Comparison of ENCODE assay signal across 26 cellular contexts in genomic region chr10:75063461-75064230, GRCh38. TPM values are rescaled to one million over a fixed set of nuclear protein-coding genes. Genes with fewer than 3 reads are reported as not detected.
DNase-seq lines count a peak whose midpoint lies in the region; ATAC-seq, FAIRE-seq and TF ChIP-seq lines count a peak whose summit lies in the region.
"Had no signal": no experiment of that assay in that cellular context is flagged by ENCODE, and none has a peak within 500 bp of the region (broad histone marks: within the 10 kb centered on the region; RNA-seq: fewer than 3 reads in every experiment).

No MANE protein-coding gene starts in this region.

- H3K9me1 ChIP-seq in K562 (ENCODE audit: control insufficient read depth, insufficient read depth, low read length) = no peaks in the 10 kb centered on the region

- in situ Hi-C loops in K562 (cut with MboI) = no loop called here

- H3K9me3 Mint-ChIP-seq in neural crest cell = no peaks in the 10 kb centered on the region
- H3K9me3 Mint-ChIP-seq: CD14-positive monocyte; CD4-positive, alpha-beta T cell had no signal

- H3K27me3 ChIP-seq in K562 (ENCODE audit: control insufficient read depth in 2 of 2, insufficient read depth in 2 of 2, low read length in 2 of 2) = no peaks in the 10 kb centered on the region
- H3K27me3 ChIP-seq in psoas muscle (ENCODE audit: insufficient read depth in 3 of 3, low read length in 2 of 3) = no peaks in the 10 kb centered on the region
- H3K27me3 ChIP-seq in heart right ventricle = no peaks in the 10 kb centered on the region
- H3K27me3 ChIP-seq: BE2C; BLaER1 treated with 17β-estradiol and CSF1 and Interleukin-3, amounts not matched to agents 10 nM and 100 nM had no signal

- FAIRE-seq in K562 (lab: Jason Lieb, UNC) = no peak
- FAIRE-seq: A549, D721Med, GM12878, GM19239, H1 had no signal

- H3K4me1 ChIP-seq in K562 (replicated peaks in 1 of 2; ENCODE audit: control insufficient read depth in 2 of 2, insufficient read depth in 2 of 2, low read length in 2 of 2) = peaks cover 0 to 3% of the 10 kb centered on the region in 2 experiments; a peak in 1 of 5 replicates
- H3K4me1 ChIP-seq in psoas muscle = peaks cover 13% of the 10 kb centered on the region
- peaks cover 0 to 9% (median 0%) of the 10 kb centered on the region in 9 donors for H3K4me1 ChIP-seq in heart right ventricle
- H3K4me1 ChIP-seq: A549, BE2C had no signal

- H3K36me3 ChIP-seq in K562 (ENCODE audit: control insufficient read depth, insufficient read depth, low read length) = no peaks in the 10 kb centered on the region
- no peaks in the 10 kb centered on the region for H3K36me3 ChIP-seq in psoas muscle (ENCODE audit: insufficient read depth in 1 of 2, low read depth in 1 of 2)
- no peaks in the 10 kb centered on the region for H3K36me3 ChIP-seq in heart right ventricle
- H3K36me3 ChIP-seq: BE2C; BLaER1 treated with 17β-estradiol and CSF1 and Interleukin-3, amounts not matched to agents 10 nM and 100 nM had no signal

- TF ChIP-seq POLR2A in K562 (conservative IDR thresholded peaks at IDR 0.05) = no peak

- H4K20me1 ChIP-seq in K562 (replicated peaks; ENCODE audit: control insufficient read depth, insufficient read depth, low read length) = no peaks in the 10 kb centered on the region
- H4K20me1 ChIP-seq: BLaER1 treated with 17β-estradiol and CSF1 and Interleukin-3, amounts not matched to agents 10 nM and 100 nM had no signal

- no peaks in the 10 kb centered on the region for H3K79me2 ChIP-seq in K562 (ENCODE audit: control insufficient read depth, insufficient read depth, low read length)

- no peak overlapping the region for H3K27ac ChIP-seq in K562 (ENCODE audit: extremely low read depth, low read depth, low read length)
- peak overlapping the region; percentile 59 for H3K27ac ChIP-seq in psoas muscle
- H3K27ac ChIP-seq in heart right ventricle = no peak overlapping the region
- H3K27ac ChIP-seq: A549 had no signal

- BruUV-seq in K562 (replicated peaks; lab: Mats Ljungman, UMichigan) = no TSS peak

- peak overlapping the region; percentile 71 for H3K27ac Mint-ChIP-seq in neural crest cell (ENCODE audit: unreplicated experiment)
- H3K27ac Mint-ChIP-seq: CD14-positive monocyte; CD4-positive, alpha-beta T cell; CD8-positive, alpha-beta memory T cell had no signal

- CTCF ChIA-PET in K562 (lab: Yijun Ruan, JAX; ENCODE audit: low intra/inter-chr PET ratio) = no interaction called here

- DNase-seq in K562 (ENCODE audit: extremely low read depth in 1 of 4, low spot score in 3 of 4) (no peak), neural crest cell (ENCODE audit: low read depth, low spot score) (no peak), psoas muscle (no peak), head of caudate nucleus (no peak), heart right ventricle (no peak)
- DNase-seq in activated effector memory CD4-positive, alpha-beta T cell treated with anti-CD3 and anti-CD28 coated beads, Interleukin-2, amount 50 U/mL, for 16 hours = no peak
- DNase-seq: 8988T; ACHN; AML-193; BE2C; CD4-positive, alpha-beta T cell; CD8-positive, alpha-beta memory T cell; DMS 273 treated with DMSO at 0.1 percent for 48 hours; DMS79; EL; GDM1; GM23248; H7; HCEC 1CT had no signal

- ATAC-seq in K562 (peak; percentile 17; the same call in 1 of the 3 replicates), psoas muscle (no peak), heart right ventricle (no peak)
- ATAC-seq: A549, GM12878 had no signal

- H3K9me3 ChIP-seq in K562 (replicated peaks; ENCODE audit: control insufficient read depth, insufficient read depth, low read depth, low read length) (no peaks in the 10 kb centered on the region), psoas muscle (no peaks in the 10 kb centered on the region), heart right ventricle (no peaks in the 10 kb centered on the region)
- H3K9me3 ChIP-seq: A549; BE2C; BLaER1 treated with 17β-estradiol and CSF1 and Interleukin-3, amounts not matched to agents 10 nM and 100 nM had no signal

- no peak overlapping the region for H3K4me2 ChIP-seq in K562 (ENCODE audit: insufficient read depth, low read length)
- H3K4me2 ChIP-seq: A549 had no signal

- no peak for TF ChIP-seq EP300 in K562 (IDR thresholded peaks at IDR 0.05; ENCODE audit: low read length)

- no peaks in the 10 kb centered on the region for H3K27me3 Mint-ChIP-seq in neural crest cell (ENCODE audit: low read depth)
- H3K27me3 Mint-ChIP-seq: CD4-positive, alpha-beta T cell; CD8-positive, alpha-beta memory T cell had no signal

- H3K9ac ChIP-seq in K562 (ENCODE audit: insufficient read depth in 1 of 2, low read depth in 2 of 2, low read length in 2 of 2) = no peak overlapping the region
- H3K9ac ChIP-seq: BLaER1 treated with 17β-estradiol and CSF1 and Interleukin-3, amounts not matched to agents 10 nM and 100 nM; GM23248 had no signal

- intact Hi-C loops in K562 (cut with micrococcal nuclease) (no loop called here), psoas muscle (cut with DNase I) (no loop called here), head of caudate nucleus (cut with DNase I) (no loop called here), heart right ventricle (cut with DNase I) (no loop called here)

- 44% methylated on average over 8 of the region's 8 CpGs for WGBS in K562 (ENCODE audit: insufficient coverage, low coverage, missing lambda C conversion rate)
- WGBS in psoas muscle, 3 donors = 87 to 94% (median 94%) methylated on average over 8 of the region's 8 CpGs
- 91 to 95% methylated on average over 8 of the region's 8 CpGs for WGBS in heart right ventricle, 2 donors

- no peaks in the 10 kb centered on the region for H3K4me1 Mint-ChIP-seq in neural crest cell

- POLR2A ChIA-PET in K562 (lab: Yijun Ruan, JAX) = interaction anchor here (0.6 to 0.9 kb wide), 5 partner anchors 12 to 1834 kb away, joined by 3 to 4 read pairs (median 3); no protein-coding TSS in a partner anchor

- H3K36me3 Mint-ChIP-seq in neural crest cell (ENCODE audit: low read depth) = no peaks in the 10 kb centered on the region
- H3K36me3 Mint-ChIP-seq: CD14-positive monocyte; CD8-positive, alpha-beta memory T cell had no signal

- no peak overlapping the region for H3K4me3 Mint-ChIP-seq in neural crest cell
- H3K4me3 Mint-ChIP-seq: CD14-positive monocyte; CD4-positive, alpha-beta T cell; CD8-positive, alpha-beta memory T cell had no signal

- TF ChIP-seq CTCF in K562 (IDR thresholded peaks at IDR 0.05 in 2 of 3, conservative IDR thresholded peaks at IDR 0.05 in 1 of 3; ENCODE audit: insufficient read depth in 2 of 3, low read depth in 1 of 3, low read length in 3 of 3) (no peak), neural crest cell (conservative IDR thresholded peaks at IDR 0.05) (no peak), psoas muscle (IDR thresholded peaks at IDR 0.05) (no peak), heart right ventricle (IDR thresholded peaks at IDR 0.05) (no peak)

- TF ChIP-seq RAD21 in K562 (CRISPR knock-in tag; conservative IDR thresholded peaks at IDR 0.05 in 1 of 2, IDR thresholded peaks at IDR 0.05 in 1 of 2) = no peak

- no peak overlapping the region for H2AFZ ChIP-seq in K562 (ENCODE audit: low read depth, low read length)

- H3K4me3 ChIP-seq in K562 (no peak overlapping the region), psoas muscle (no peak overlapping the region), heart right ventricle (no peak overlapping the region)
- H3K4me3 ChIP-seq: A549; BLaER1 treated with 17β-estradiol and CSF1 and Interleukin-3, amounts not matched to agents 10 nM and 100 nM; GM12878; GM23248 had no signal

TF ChIP-seq in K562, 482 proteins besides CTCF, POLR2A, EP300 and RAD21:
- TF ChIP-seq ZNF263 (CRISPR knock-in tag; IDR thresholded peaks at IDR 0.05; ENCODE audit: borderline replicate concordance) (peak; percentile 93), ZNF384 (IDR thresholded peaks at IDR 0.05; ENCODE audit: low read depth, low read length) (peak; percentile 77), ESRRA (IDR thresholded peaks at IDR 0.05; ENCODE audit: borderline replicate concordance, low read depth) (peak; percentile 71; the same call in 1 of the 2 replicates), SPI1 (IDR thresholded peaks at IDR 0.05; ENCODE audit: borderline replicate concordance, low read depth, low read length) (0 out of 2 replicates have a peak, but pooled peaks have one; percentile 12), TSC22D4 (tag; IDR thresholded peaks at IDR 0.05) (no peak)
TF ChIP-seq in K562: peak in this region for 4.

RNA-seq across cellular contexts. Expression of gene SAMD8, which starts 47.8 kb away (rescaled TPM):
- total RNA-seq in K562 (2011; cell fraction: chromatin; rRNA removed; ENCODE audit: low replicate concordance) = 32.4 and 44.3 TPM in 2 replicates
- 9.3 and 10.0 TPM in 2 replicates for total RNA-seq in K562 (2011; cell fraction: nucleolus; rRNA removed)
- 15.6 and 26.2 TPM in 2 replicates for total RNA-seq in K562 (2011; cell fraction: nucleoplasm; rRNA removed)
- total RNA-seq in K562 (2014; rRNA removed) (4.6 and 6.2 TPM in 2 replicates), K562 (2014; rRNA removed; fragmentation: Illumina TruSeq; extraction: Trizol) (8.8 and 10.5 TPM in 2 replicates), K562 (2015; rRNA removed; fragmentation: Illumina TruSeq; extraction: Trizol) (7.9 and 8.2 TPM in 2 replicates), K562 (2021) (7.2 and 7.6 TPM in 2 replicates), neural crest cell (16.9 and 18.7 TPM in 2 replicates), psoas muscle (10 to 100 TPM; 30.0 to 44.2 (median 35.7) TPM), heart right ventricle (10 to 100 TPM; 23.8 to 31.2 (median 26.5) TPM)
- polyA plus RNA-seq in K562 (2011; rRNA removed) (16.1 and 16.7 TPM in 2 replicates), K562 (2014; fragmentation: Illumina TruSeq; extraction: Trizol) (5.4 and 6.2 TPM in 2 replicates), K562 (2014; fragmentation: Nextera tagmentation; extraction: Ambion mirVana) (1 to 10 TPM; 2.7 to 2.8 TPM), K562 (2014; rRNA removed) (5.5 and 5.7 TPM in 2 replicates), psoas muscle (10 to 100 TPM; 10.8 to 40.3 (median 21.3) TPM), heart right ventricle (1 to 10 TPM; 5.3 to 8.5 TPM)
- polyA plus RNA-seq in K562 (2011; cell fraction: cytosol; rRNA removed) = 7.1 and 15.1 TPM in 2 replicates
- 5.7 and 7.9 TPM in 2 replicates for polyA plus RNA-seq in K562 (2011; cell fraction: nucleus; rRNA removed)
- 3.2 and 5.0 TPM in 2 replicates for polyA plus RNA-seq in K562 (2012)
- polyA minus RNA-seq in K562 (2011; rRNA and poly(A)+ RNA removed) = 28.0 and 29.4 TPM in 2 replicates
- 6.9 and 9.4 TPM in 2 replicates for polyA minus RNA-seq in K562 (2011; cell fraction: cytosol; rRNA and poly(A)+ RNA removed)
- polyA minus RNA-seq in K562 (2011; cell fraction: nucleus; rRNA and poly(A)+ RNA removed) = 3.5 and 9.0 TPM in 2 replicates
